Comparison of ENCODE assay signal across 23 cellular contexts in genomic region chr9:85858351-85858750, GRCh38.
"Had no signal": no experiment of that assay in that cellular context is flagged by ENCODE, and none has a peak within 500 bp of the region (broad histone marks: within the 10 kb centered on the region; RNA-seq: fewer than 3 reads in every experiment).

No MANE protein-coding gene starts in this region.

- ATAC-seq: activated CD4-positive, CD25-positive, alpha-beta regulatory T cell treated with anti-CD3 and anti-CD28 coated beads, Interleukin-2, amount 50 U/mL, for 24 hours; activated naive CD8-positive, alpha-beta T cell treated with anti-CD3 and anti-CD28 coated beads, Interleukin-2, amount 50 U/mL, for 24 hours; activated T-cell treated with anti-CD3 and anti-CD28 coated beads, Interleukin-2, amount 50 U/mL, for 4 hours; left colon; lower lobe of right lung; T-cell had no signal

- H3K4me1 ChIP-seq: esophagus squamous epithelium, lower lobe of right lung, right atrium auricular region had no signal

- H3K27me3 ChIP-seq: brain microvascular endothelial cell, esophagus squamous epithelium, hepatocyte, right atrium auricular region had no signal

- H3K36me3 ChIP-seq: brain microvascular endothelial cell, right atrium auricular region had no signal

- H3K9me3 ChIP-seq: esophagus squamous epithelium, lower lobe of right lung, right atrium auricular region had no signal

- DNase-seq: activated CD4-positive, alpha-beta T cell treated with anti-CD3 and anti-CD28 coated beads, Interleukin-2, amount 10 ng/mL, durations not matched to agents 7 days and 5 days; activated CD8-positive, alpha-beta memory T cell treated with anti-CD3 and anti-CD28 coated beads, Interleukin-2, amount 50 U/mL, for 4 hours; activated naive CD4-positive, alpha-beta T cell treated with anti-CD3 and anti-CD28 coated beads for 36 hours; activated naive CD8-positive, alpha-beta T cell treated with anti-CD3 and anti-CD28 coated beads, Interleukin-2, amount 50 U/mL, for 24 hours; activated T-cell treated with anti-CD3 and anti-CD28 coated beads, Interleukin-2, amount 50 U/mL, for 4 hours; aorta; brain microvascular endothelial cell; cerebellar nuclear complex; effector memory CD4-positive, alpha-beta T cell; esophagus squamous epithelium; left colon; lower lobe of right lung; occipital lobe; stimulated activated CD4-positive, alpha-beta T cell treated with anti-CD3 and anti-CD28 coated beads, Interleukin-12 subunit alpha, Interleukin-12 subunit beta, amount 100 ng/mL, for 4 hours; stimulated activated CD4-positive, alpha-beta T cell treated with anti-CD3 and anti-CD28 coated beads, Interleukin-1b, Interleukin-23, amount 100 ng/mL, for 48 hours; stimulated activated CD8-positive, alpha-beta memory T cell treated with anti-CD3 and anti-CD28 coated beads, Interleukin-4, amount 100 ng/mL, for 48 hours; stimulated activated naive CD4-positive, alpha-beta T cell treated with Interleukin-2 at 50 U/mL for 16 hours; T-cell; T1000; trophoblast cell had no signal

- H3K4me3 ChIP-seq: esophagus squamous epithelium, hepatocyte, lower lobe of right lung, right atrium auricular region had no signal

- H3K27ac ChIP-seq: brain microvascular endothelial cell, esophagus squamous epithelium, hepatocyte, lower lobe of right lung, right atrium auricular region had no signal
